In genomic region chr2:7774481-7774880, GRCh38 we compare ENCODE assay signal across 21 cellular contexts.
DNase-seq lines count a peak whose midpoint lies in the region; ATAC-seq, FAIRE-seq and TF ChIP-seq lines count a peak whose summit lies in the region.
"Had no signal": no experiment of that assay in that cellular context is flagged by ENCODE, and none has a peak within 500 bp of the region (broad histone marks: within the 10 kb centered on the region; RNA-seq: fewer than 3 reads in every experiment).

No MANE protein-coding gene starts in this region.

- H3K9me3 Mint-ChIP-seq in activated naive CD4-positive, alpha-beta T cell treated with anti-CD3 and anti-CD28 coated beads, Interleukin-2, amount 50 U/mL, for 72 hours = peaks cover 0 to 5% of the 10 kb centered on the region in 2 donors
- peaks cover 5% of the 10 kb centered on the region for H3K9me3 Mint-ChIP-seq in T-helper 1 cell treated with Interleukin-12 subunit alpha and Interleukin-12 subunit beta and Interleukin-4 antibody, amounts not matched to agents 30 μg/mL and 1 μg/mL, for 36 hours
- H3K9me3 Mint-ChIP-seq in stimulated activated naive B cell treated with anti-CD40 and anti-IgM and Interleukin-4, amounts not matched to agents 10 μg/mL and 1 μg/mL and 100 μg/mL, for 72 hours = no peaks in the 10 kb centered on the region
- H3K9me3 Mint-ChIP-seq: type B pancreatic cell had no signal

- DNase-seq in activated naive CD4-positive, alpha-beta T cell treated with anti-CD3 and anti-CD28 coated beads, Interleukin-2, amount 50 U/mL, for 72 hours (ENCODE audit: low spot score in 2 of 2) = no peak
- DNase-seq in activated naive CD4-positive, alpha-beta T cell treated with Interleukin-2 at 50 U/mL for 16 hours = no peak
- no peak for DNase-seq in GM12892 (ENCODE audit: insufficient read length)
- no peak for DNase-seq in stimulated activated naive B cell treated with anti-CD40 and anti-IgM and Interleukin-4, amounts not matched to agents 10 μg/mL and 1 μg/mL and 100 μg/mL, for 72 hours
- DNase-seq in cerebellar cortex (ENCODE audit: low spot score) = no peak
- DNase-seq: activated CD4-positive, CD25-positive, alpha-beta regulatory T cell treated with anti-CD3 and anti-CD28 coated beads, Interleukin-2, amount 50 U/mL, for 72 hours; effector CD4-positive, alpha-beta T cell; left lung; MM.1S; NCI-H1417; NCI-H2081; NCI-H226; nucleus accumbens; T-helper 17 cell had no signal

- ATAC-seq in activated naive CD4-positive, alpha-beta T cell treated with anti-CD3 and anti-CD28 coated beads, Interleukin-2, amount 50 U/mL, for 72 hours = peak; percentile 64 to 81
- ATAC-seq in stimulated activated naive B cell treated with anti-CD40 and anti-IgM and Interleukin-4, amounts not matched to agents 10 μg/mL and 1 μg/mL and 100 μg/mL, for 72 hours (replicated peaks) = peak; percentile 58 to 70
- ATAC-seq in SK-N-SH treated with all-trans-retinoic acid at 6 μM for 48 hours = no peak
- ATAC-seq: K562, left lung, sciatic nerve, T-helper 17 cell had no signal

- TF ChIP-seq POLR2A in GM12892 (IDR thresholded peaks at IDR 0.05; ENCODE audit: low read depth, low read length) = no peak

- no peaks in the 10 kb centered on the region for H3K27me3 Mint-ChIP-seq in T-helper 1 cell treated with Interleukin-12 subunit alpha and Interleukin-12 subunit beta and Interleukin-4 antibody, amounts not matched to agents 30 μg/mL and 1 μg/mL, for 36 hours (ENCODE audit: low read depth)
- H3K27me3 Mint-ChIP-seq in stimulated activated naive B cell treated with anti-CD40 and anti-IgM and Interleukin-4, amounts not matched to agents 10 μg/mL and 1 μg/mL and 100 μg/mL, for 72 hours = peaks cover 0 to 16% of the 10 kb centered on the region in 2 donors
- H3K27me3 Mint-ChIP-seq: type B pancreatic cell had no signal

- FAIRE-seq in GM12892 (lab: Jason Lieb, UNC) = peak; percentile 36
- FAIRE-seq: HTR-8/SVneo, islet of Langerhans, K562 had no signal

- H3K4me3 Mint-ChIP-seq in T-helper 1 cell treated with Interleukin-12 subunit alpha and Interleukin-12 subunit beta and Interleukin-4 antibody, amounts not matched to agents 30 μg/mL and 1 μg/mL, for 36 hours = peak overlapping the region; percentile 63
- H3K4me3 Mint-ChIP-seq in stimulated activated naive B cell treated with anti-CD40 and anti-IgM and Interleukin-4, amounts not matched to agents 10 μg/mL and 1 μg/mL and 100 μg/mL, for 72 hours = peak overlapping the region in 1 of 2 donors; percentile 26
- H3K4me3 Mint-ChIP-seq: T-helper 17 cell, type B pancreatic cell had no signal

- peak overlapping the region in 1 of 2 donors; percentile 83 for H3K27ac Mint-ChIP-seq in activated naive CD4-positive, alpha-beta T cell treated with anti-CD3 and anti-CD28 coated beads, Interleukin-2, amount 50 U/mL, for 72 hours
- peak overlapping the region; percentile 66 for H3K27ac Mint-ChIP-seq in T-helper 1 cell treated with Interleukin-12 subunit alpha and Interleukin-12 subunit beta and Interleukin-4 antibody, amounts not matched to agents 30 μg/mL and 1 μg/mL, for 36 hours
- no peak overlapping the region for H3K27ac Mint-ChIP-seq in stimulated activated naive B cell treated with anti-CD40 and anti-IgM and Interleukin-4, amounts not matched to agents 10 μg/mL and 1 μg/mL and 100 μg/mL, for 72 hours
- H3K27ac Mint-ChIP-seq: T-helper 17 cell, type B pancreatic cell had no signal

- peaks cover 6 to 7% of the 10 kb centered on the region in 2 donors for H3K36me3 Mint-ChIP-seq in activated naive CD4-positive, alpha-beta T cell treated with anti-CD3 and anti-CD28 coated beads, Interleukin-2, amount 50 U/mL, for 72 hours
- H3K36me3 Mint-ChIP-seq in T-helper 1 cell treated with Interleukin-12 subunit alpha and Interleukin-12 subunit beta and Interleukin-4 antibody, amounts not matched to agents 30 μg/mL and 1 μg/mL, for 36 hours (ENCODE audit: low read depth) = peaks cover 12% of the 10 kb centered on the region
- no peaks in the 10 kb centered on the region for H3K36me3 Mint-ChIP-seq in stimulated activated naive B cell treated with anti-CD40 and anti-IgM and Interleukin-4, amounts not matched to agents 10 μg/mL and 1 μg/mL and 100 μg/mL, for 72 hours
- H3K36me3 Mint-ChIP-seq: type B pancreatic cell had no signal

- peaks cover 38% of the 10 kb centered on the region for H3K4me1 Mint-ChIP-seq in T-helper 1 cell treated with Interleukin-12 subunit alpha and Interleukin-12 subunit beta and Interleukin-4 antibody, amounts not matched to agents 30 μg/mL and 1 μg/mL, for 36 hours (ENCODE audit: low read depth)
- peaks cover 15 to 22% of the 10 kb centered on the region in 2 donors for H3K4me1 Mint-ChIP-seq in stimulated activated naive B cell treated with anti-CD40 and anti-IgM and Interleukin-4, amounts not matched to agents 10 μg/mL and 1 μg/mL and 100 μg/mL, for 72 hours

TF ChIP-seq in SK-N-SH treated with all-trans-retinoic acid at 6 μM for 48 hours, 23 proteins besides CTCF, POLR2A, EP300 and RAD21 (continues in another document):
- no peak for TF ChIP-seq GLIS3 (CRISPR knock-in tag; IDR thresholded peaks at IDR 0.05)
- no peak for TF ChIP-seq ISL1 (CRISPR knock-in tag; IDR thresholded peaks at IDR 0.05)
- TF ChIP-seq CSRNP3 (CRISPR knock-in tag; IDR thresholded peaks at IDR 0.05) = no peak
- no peak for TF ChIP-seq RARB (CRISPR knock-in tag; IDR thresholded peaks at IDR 0.05)
- no peak for TF ChIP-seq PATZ1 (CRISPR knock-in tag; IDR thresholded peaks at IDR 0.05; ENCODE audit: borderline replicate concordance)
- TF ChIP-seq ZFP30 (CRISPR knock-in tag; IDR thresholded peaks at IDR 0.05) = no peak
- TF ChIP-seq OSR1 (CRISPR knock-in tag; IDR thresholded peaks at IDR 0.05) = no peak
- no peak for TF ChIP-seq POU6F1 (CRISPR knock-in tag; IDR thresholded peaks at IDR 0.05; ENCODE audit: borderline replicate concordance, low read depth)
- no peak for TF ChIP-seq TOX (CRISPR knock-in tag; IDR thresholded peaks at IDR 0.05; ENCODE audit: borderline replicate concordance)
- no peak for TF ChIP-seq CREB5 (CRISPR knock-in tag; IDR thresholded peaks at IDR 0.05; ENCODE audit: low read depth)
- no peak for TF ChIP-seq ZNF565 (CRISPR knock-in tag; conservative IDR thresholded peaks at IDR 0.05; ENCODE audit: low read depth)
- no peak for TF ChIP-seq ESRRG (CRISPR knock-in tag; IDR thresholded peaks at IDR 0.05)
- TF ChIP-seq ZNF8 (CRISPR knock-in tag; IDR thresholded peaks at IDR 0.05) = no peak
- TF ChIP-seq BACH2 (CRISPR knock-in tag; IDR thresholded peaks at IDR 0.05; ENCODE audit: borderline replicate concordance) = no peak
- no peak for TF ChIP-seq TCF4 (CRISPR knock-in tag; IDR thresholded peaks at IDR 0.05; ENCODE audit: borderline replicate concordance)
- no peak for TF ChIP-seq PPARA (CRISPR knock-in tag; IDR thresholded peaks at IDR 0.05; ENCODE audit: borderline replicate concordance)
- no peak for TF ChIP-seq CSDC2 (CRISPR knock-in tag; IDR thresholded peaks at IDR 0.05)
